ENCODE assay signal across 1 cellular context in the genomic region with DNA sequence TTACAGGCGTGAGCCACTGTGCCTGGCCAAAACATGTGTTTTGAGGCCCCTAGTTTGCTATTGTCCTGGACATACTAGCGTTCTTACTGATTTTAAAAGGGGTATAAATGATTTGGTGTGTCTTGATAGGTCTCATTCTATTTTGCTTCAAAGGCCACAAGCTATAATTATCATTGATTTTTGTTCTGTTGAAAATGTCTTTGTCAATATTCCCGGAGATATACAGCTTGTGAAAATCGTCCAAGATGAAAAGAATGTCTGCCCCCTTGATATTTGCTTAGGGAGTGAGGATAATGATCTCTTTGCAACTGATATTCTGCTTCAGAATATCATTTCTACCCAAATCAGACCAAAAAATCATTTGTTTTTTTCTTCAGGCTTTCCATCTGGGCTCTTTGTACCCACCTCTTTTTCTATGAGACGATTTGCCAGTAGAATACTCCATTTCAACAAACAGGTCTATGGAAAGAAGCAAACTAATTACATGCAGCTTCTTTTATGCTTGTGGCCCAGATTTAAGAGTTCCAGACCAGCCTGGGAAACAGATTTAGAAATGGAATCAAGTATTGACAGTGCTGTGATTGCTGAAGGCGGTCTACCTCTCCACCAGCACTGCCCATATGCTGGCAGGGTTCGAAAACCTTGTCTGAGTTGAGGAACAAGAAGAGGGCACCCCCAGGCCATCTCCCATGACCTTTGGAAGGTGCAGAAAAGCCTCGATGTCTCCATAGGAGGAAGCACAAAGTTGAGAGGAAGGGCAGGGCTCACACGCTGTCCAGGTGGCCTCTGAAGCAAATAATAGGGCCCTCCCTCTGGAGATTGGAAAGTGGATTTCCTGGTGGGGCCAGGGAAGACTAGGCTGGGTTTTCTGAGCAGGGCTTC.
TF ChIP-seq lines count a peak whose summit lies in the region.

No MANE protein-coding gene starts in this region.

TF ChIP-seq in HepG2, 621 proteins besides CTCF, POLR2A, EP300 and RAD21 (continues in another document):
- no peak for TF ChIP-seq SP140L (CRISPR knock-in tag; IDR thresholded peaks at IDR 0.05; ENCODE audit: borderline replicate concordance)
- no peak for TF ChIP-seq TBL1XR1 (IDR thresholded peaks at IDR 0.05; ENCODE audit: borderline replicate concordance, low read length, partially characterized antibody)
- TF ChIP-seq RFX5 (IDR thresholded peaks at IDR 0.05; ENCODE audit: low read depth, low read length) = no peak
- 0 out of 2 replicates have a peak, but pooled peaks have one; percentile 17 for TF ChIP-seq PHF21A (CRISPR knock-in tag; IDR thresholded peaks at IDR 0.05)
- TF ChIP-seq, protein P1, sequence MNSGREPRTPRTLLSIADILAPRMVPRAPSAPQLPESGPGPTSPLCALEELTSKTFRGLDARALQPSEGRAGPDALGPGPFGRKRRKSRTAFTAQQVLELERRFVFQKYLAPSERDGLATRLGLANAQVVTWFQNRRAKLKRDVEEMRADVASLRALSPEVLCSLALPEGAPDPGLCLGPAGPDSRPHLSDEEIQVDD (CRISPR knock-in tag; IDR thresholded peaks at IDR 0.05; ENCODE audit: borderline replicate concordance) = no peak
- TF ChIP-seq MYNN (CRISPR knock-in tag; IDR thresholded peaks at IDR 0.05; ENCODE audit: low read depth) = no peak
- TF ChIP-seq GATAD2A (CRISPR knock-in tag; IDR thresholded peaks at IDR 0.05) = 0 out of 2 replicates have a peak, but pooled peaks have one; percentile 17
- TF ChIP-seq TBX2 (CRISPR knock-in tag; IDR thresholded peaks at IDR 0.05; ENCODE audit: borderline replicate concordance) = 0 out of 2 replicates have a peak, but pooled peaks have one; percentile 31
- 0 out of 2 replicates have a peak, but pooled peaks have one; percentile 14 for TF ChIP-seq MYC (CRISPR knock-in tag; IDR thresholded peaks at IDR 0.05; ENCODE audit: borderline replicate concordance)
- no peak for TF ChIP-seq AGO1 (IDR thresholded peaks at IDR 0.05; ENCODE audit: low read depth, low read length, poor library complexity, severe bottlenecking)
- no peak for TF ChIP-seq BCL3 (CRISPR knock-in tag; IDR thresholded peaks at IDR 0.05)
- TF ChIP-seq ONECUT2 (CRISPR knock-in tag; IDR thresholded peaks at IDR 0.05) = 0 out of 2 replicates have a peak, but pooled peaks have one; percentile 66
- TF ChIP-seq NFIC (IDR thresholded peaks at IDR 0.05; ENCODE audit: low read length) = no peak
- TF ChIP-seq HNF4A (CRISPR knock-in tag; IDR thresholded peaks at IDR 0.05) = 0 out of 2 replicates have a peak, but pooled peaks have one; percentile 21
- TF ChIP-seq PAXIP1 (CRISPR knock-in tag; conservative IDR thresholded peaks at IDR 0.05) = peak; percentile 56
- no peak for TF ChIP-seq HNRNPLL (IDR thresholded peaks at IDR 0.05; ENCODE audit: low read depth, low read length, poor library complexity, severe bottlenecking)
- TF ChIP-seq MEIS1 (CRISPR knock-in tag; IDR thresholded peaks at IDR 0.05; ENCODE audit: borderline replicate concordance) = peak; percentile 38; the same call in 1 of the 2 replicates
- TF ChIP-seq KLF16 (CRISPR knock-in tag; IDR thresholded peaks at IDR 0.05) = 0 out of 4 replicates have a peak, but pooled peaks of 1 of the 2 experiments have one; percentile 36
- TF ChIP-seq ZNF414 (CRISPR knock-in tag; IDR thresholded peaks at IDR 0.05) = 0 out of 2 replicates have a peak, but pooled peaks have one; percentile 38
- 0 out of 2 replicates have a peak, but pooled peaks have one; percentile 55 for TF ChIP-seq ZMYM3 (CRISPR knock-in tag; IDR thresholded peaks at IDR 0.05)
- peak; percentile 14; the same call in 1 of the 2 replicates for TF ChIP-seq ZBTB7A (CRISPR knock-in tag; IDR thresholded peaks at IDR 0.05)
- TF ChIP-seq ZKSCAN5 (CRISPR knock-in tag; IDR thresholded peaks at IDR 0.05) = no peak
- TF ChIP-seq RARA (CRISPR knock-in tag; IDR thresholded peaks at IDR 0.05) = peak; percentile 56; the same call in 1 of the 2 replicates
- TF ChIP-seq TEAD3 (CRISPR knock-in tag; optimal IDR thresholded peaks at IDR 0.05; ENCODE audit: borderline replicate concordance) = peak; percentile 1
- no peak for TF ChIP-seq SRY (CRISPR knock-in tag; IDR thresholded peaks at IDR 0.05)
- no peak for TF ChIP-seq ZNF879 (CRISPR knock-in tag; IDR thresholded peaks at IDR 0.05)
- no peak for TF ChIP-seq ZC3H4 (CRISPR knock-in tag; IDR thresholded peaks at IDR 0.05; ENCODE audit: borderline replicate concordance)
- TF ChIP-seq, protein P2, sequence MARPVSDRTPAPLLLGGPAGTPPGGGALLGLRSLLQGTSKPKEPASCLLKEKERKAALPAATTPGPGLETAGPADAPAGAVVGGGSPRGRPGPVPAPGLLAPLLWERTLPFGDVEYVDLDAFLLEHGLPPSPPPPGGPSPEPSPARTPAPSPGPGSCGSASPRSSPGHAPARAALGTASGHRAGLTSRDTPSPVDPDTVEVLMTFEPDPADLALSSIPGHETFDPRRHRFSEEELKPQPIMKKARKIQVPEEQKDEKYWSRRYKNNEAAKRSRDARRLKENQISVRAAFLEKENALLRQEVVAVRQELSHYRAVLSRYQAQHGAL (CRISPR knock-in tag; IDR thresholded peaks at IDR 0.05; ENCODE audit: not compliant biosample characterization) = peak; percentile 12
- TF ChIP-seq, protein P3, sequence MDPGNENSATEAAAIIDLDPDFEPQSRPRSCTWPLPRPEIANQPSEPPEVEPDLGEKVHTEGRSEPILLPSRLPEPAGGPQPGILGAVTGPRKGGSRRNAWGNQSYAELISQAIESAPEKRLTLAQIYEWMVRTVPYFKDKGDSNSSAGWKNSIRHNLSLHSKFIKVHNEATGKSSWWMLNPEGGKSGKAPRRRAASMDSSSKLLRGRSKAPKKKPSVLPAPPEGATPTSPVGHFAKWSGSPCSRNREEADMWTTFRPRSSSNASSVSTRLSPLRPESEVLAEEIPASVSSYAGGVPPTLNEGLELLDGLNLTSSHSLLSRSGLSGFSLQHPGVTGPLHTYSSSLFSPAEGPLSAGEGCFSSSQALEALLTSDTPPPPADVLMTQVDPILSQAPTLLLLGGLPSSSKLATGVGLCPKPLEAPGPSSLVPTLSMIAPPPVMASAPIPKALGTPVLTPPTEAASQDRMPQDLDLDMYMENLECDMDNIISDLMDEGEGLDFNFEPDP (CRISPR knock-in tag; conservative IDR thresholded peaks at IDR 0.05) = peak; percentile 90; the same call in 1 of the 2 replicates
- TF ChIP-seq MEIS2 (CRISPR knock-in tag; IDR thresholded peaks at IDR 0.05) = 0 out of 2 replicates have a peak, but pooled peaks have one; percentile 18
- TF ChIP-seq, protein P4, sequence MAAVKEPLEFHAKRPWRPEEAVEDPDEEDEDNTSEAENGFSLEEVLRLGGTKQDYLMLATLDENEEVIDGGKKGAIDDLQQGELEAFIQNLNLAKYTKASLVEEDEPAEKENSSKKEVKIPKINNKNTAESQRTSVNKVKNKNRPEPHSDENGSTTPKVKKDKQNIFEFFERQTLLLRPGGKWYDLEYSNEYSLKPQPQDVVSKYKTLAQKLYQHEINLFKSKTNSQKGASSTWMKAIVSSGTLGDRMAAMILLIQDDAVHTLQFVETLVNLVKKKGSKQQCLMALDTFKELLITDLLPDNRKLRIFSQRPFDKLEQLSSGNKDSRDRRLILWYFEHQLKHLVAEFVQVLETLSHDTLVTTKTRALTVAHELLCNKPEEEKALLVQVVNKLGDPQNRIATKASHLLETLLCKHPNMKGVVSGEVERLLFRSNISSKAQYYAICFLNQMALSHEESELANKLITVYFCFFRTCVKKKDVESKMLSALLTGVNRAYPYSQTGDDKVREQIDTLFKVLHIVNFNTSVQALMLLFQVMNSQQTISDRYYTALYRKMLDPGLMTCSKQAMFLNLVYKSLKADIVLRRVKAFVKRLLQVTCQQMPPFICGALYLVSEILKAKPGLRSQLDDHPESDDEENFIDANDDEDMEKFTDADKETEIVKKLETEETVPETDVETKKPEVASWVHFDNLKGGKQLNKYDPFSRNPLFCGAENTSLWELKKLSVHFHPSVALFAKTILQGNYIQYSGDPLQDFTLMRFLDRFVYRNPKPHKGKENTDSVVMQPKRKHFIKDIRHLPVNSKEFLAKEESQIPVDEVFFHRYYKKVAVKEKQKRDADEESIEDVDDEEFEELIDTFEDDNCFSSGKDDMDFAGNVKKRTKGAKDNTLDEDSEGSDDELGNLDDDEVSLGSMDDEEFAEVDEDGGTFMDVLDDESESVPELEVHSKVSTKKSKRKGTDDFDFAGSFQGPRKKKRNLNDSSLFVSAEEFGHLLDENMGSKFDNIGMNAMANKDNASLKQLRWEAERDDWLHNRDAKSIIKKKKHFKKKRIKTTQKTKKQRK (IDR thresholded peaks at IDR 0.05; ENCODE audit: low read length) = no peak
- TF ChIP-seq BATF2 (CRISPR knock-in tag; IDR thresholded peaks at IDR 0.05) = no peak
- TF ChIP-seq PCBP2 (optimal IDR thresholded peaks at IDR 0.05; ENCODE audit: low read depth, low read length, poor library complexity, severe bottlenecking) = no peak
- TF ChIP-seq ZKSCAN8 (CRISPR knock-in tag; IDR thresholded peaks at IDR 0.05; ENCODE audit: borderline replicate concordance) = no peak
- TF ChIP-seq, protein P5, sequence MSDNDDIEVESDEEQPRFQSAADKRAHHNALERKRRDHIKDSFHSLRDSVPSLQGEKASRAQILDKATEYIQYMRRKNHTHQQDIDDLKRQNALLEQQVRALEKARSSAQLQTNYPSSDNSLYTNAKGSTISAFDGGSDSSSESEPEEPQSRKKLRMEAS (IDR thresholded peaks at IDR 0.05) = no peak
- TF ChIP-seq TCF7L2 (IDR thresholded peaks at IDR 0.05; ENCODE audit: low read depth, low read length) = peak; percentile 37; the same call in 1 of the 2 replicates
- peak; percentile 78 for TF ChIP-seq TCF7 (IDR thresholded peaks at IDR 0.05; ENCODE audit: low read depth)
- TF ChIP-seq ETV5 (CRISPR knock-in tag; IDR thresholded peaks at IDR 0.05; ENCODE audit: borderline replicate concordance) = no peak
- TF ChIP-seq, protein P6, sequence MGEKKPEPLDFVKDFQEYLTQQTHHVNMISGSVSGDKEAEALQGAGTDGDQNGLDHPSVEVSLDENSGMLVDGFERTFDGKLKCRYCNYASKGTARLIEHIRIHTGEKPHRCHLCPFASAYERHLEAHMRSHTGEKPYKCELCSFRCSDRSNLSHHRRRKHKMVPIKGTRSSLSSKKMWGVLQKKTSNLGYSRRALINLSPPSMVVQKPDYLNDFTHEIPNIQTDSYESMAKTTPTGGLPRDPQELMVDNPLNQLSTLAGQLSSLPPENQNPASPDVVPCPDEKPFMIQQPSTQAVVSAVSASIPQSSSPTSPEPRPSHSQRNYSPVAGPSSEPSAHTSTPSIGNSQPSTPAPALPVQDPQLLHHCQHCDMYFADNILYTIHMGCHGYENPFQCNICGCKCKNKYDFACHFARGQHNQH (CRISPR knock-in tag; IDR thresholded peaks at IDR 0.05) = 0 out of 2 replicates have a peak, but pooled peaks have one; percentile 19
- TF ChIP-seq SALL2 (CRISPR knock-in tag; IDR thresholded peaks at IDR 0.05) = peak; percentile 34; the same call in 1 of the 2 replicates
- TF ChIP-seq SCMH1 (CRISPR knock-in tag; IDR thresholded peaks at IDR 0.05; ENCODE audit: borderline replicate concordance) = no peak
- TF ChIP-seq YEATS2 (CRISPR knock-in tag; IDR thresholded peaks at IDR 0.05; ENCODE audit: borderline replicate concordance) = no peak
- no peak for TF ChIP-seq YY1 (IDR thresholded peaks at IDR 0.05; ENCODE audit: insufficient read depth, insufficient replicate concordance, low read depth, low read length)
